ENCODE assay signal across 28 cellular contexts in the genomic region with DNA sequence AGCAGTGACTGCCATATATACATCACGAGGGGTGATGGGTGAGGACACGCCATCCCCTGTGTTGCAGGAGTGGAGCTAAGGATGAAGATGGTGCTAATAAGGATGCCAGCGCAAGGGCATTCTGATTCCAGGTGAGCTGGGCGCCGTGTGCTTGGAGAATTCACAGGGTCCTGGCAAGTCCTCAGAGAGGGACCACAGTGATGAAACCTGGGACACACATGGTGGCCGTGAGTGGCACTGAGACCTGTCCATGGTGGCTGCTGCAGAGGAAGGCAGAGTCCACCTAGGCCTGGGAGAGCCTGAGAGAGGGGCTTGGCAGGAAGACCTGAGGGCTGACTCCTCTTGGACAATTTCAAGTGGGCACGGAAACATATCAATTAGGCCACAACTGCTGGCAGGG.
"Had no signal": no experiment of that assay in that cellular context is flagged by ENCODE, and none has a peak within 500 bp of the region (broad histone marks: within the 10 kb centered on the region; RNA-seq: fewer than 3 reads in every experiment).

No MANE protein-coding gene starts in this region.

- H2AFZ ChIP-seq: neural progenitor cell had no signal

- H3K4me3 ChIP-seq: colonic mucosa, neural progenitor cell, ovary, smooth muscle cell, thyroid gland had no signal

- H3K9me3 ChIP-seq: colonic mucosa, ovary, thyroid gland had no signal

- H3K27me3 Mint-ChIP-seq: activated naive CD4-positive, alpha-beta T cell treated with anti-CD3 and anti-CD28 coated beads, Interleukin-2, amount 50 U/mL, for 24 hours; activated naive CD8-positive, alpha-beta T cell treated with anti-CD3 and anti-CD28 coated beads, Interleukin-2, amount 50 U/mL, for 24 hours; activated T-helper 17 cell treated with anti-CD3 and anti-CD28 coated beads, Interleukin-2, amount 50 U/mL, for 72 hours; naive thymus-derived CD8-positive, alpha-beta T cell; progenitor cell of endocrine pancreas; stimulated activated naive CD8-positive, alpha-beta T cell treated with anti-CD3 and anti-CD28 coated beads, Interleukin-15, amount 100 ng/mL, for 72 hours had no signal

- H3K4me3 Mint-ChIP-seq: activated naive CD4-positive, alpha-beta T cell treated with anti-CD3 and anti-CD28 coated beads, Interleukin-2, amount 50 U/mL, for 24 hours; activated naive CD8-positive, alpha-beta T cell treated with anti-CD3 and anti-CD28 coated beads, Interleukin-2, amount 50 U/mL, for 24 hours; activated T-cell treated with anti-CD3 and anti-CD28 coated beads, Interleukin-2, amount 50 U/mL, for 4 hours; activated T-helper 17 cell treated with anti-CD3 and anti-CD28 coated beads, Interleukin-2, amount 50 U/mL, for 72 hours; effector memory CD8-positive, alpha-beta T cell; memory B cell; naive thymus-derived CD8-positive, alpha-beta T cell; neural progenitor cell; stimulated activated memory B cell treated with anti-CD40 and anti-IgM and Interleukin-4, amounts not matched to agents 10 μg/mL and 1 μg/mL and 100 μg/mL, for 72 hours; stimulated activated naive CD8-positive, alpha-beta T cell treated with anti-CD3 and anti-CD28 coated beads, Interleukin-15, amount 100 ng/mL, for 72 hours had no signal

- FAIRE-seq: keratinocyte had no signal

- DNase-seq: activated CD4-positive, CD25-positive, alpha-beta regulatory T cell treated with anti-CD3 and anti-CD28 coated beads, Interleukin-2, amount 50 U/mL, for 72 hours; activated gamma-delta T cell treated with Interleukin-2 at 50 U/mL for 16 hours; activated naive CD8-positive, alpha-beta T cell treated with anti-CD3 and anti-CD28 coated beads, Interleukin-2, amount 50 U/mL, for 24 hours; activated T-cell treated with anti-CD3 and anti-CD28 coated beads, Interleukin-2, amount 50 U/mL, for 4 hours; amygdala; colonic mucosa; effector memory CD8-positive, alpha-beta T cell; erythroblast; hippocampal formation; left colon; midbrain; naive thymus-derived CD8-positive, alpha-beta T cell; ovary; stimulated activated CD4-positive, alpha-beta T cell treated with anti-CD3 and anti-CD28 coated beads, Interleukin-1b, Interleukin-23, amount 100 ng/mL, for 48 hours; stimulated activated CD4-positive, alpha-beta T cell treated with anti-CD3 and anti-CD28 coated beads, Interleukin-4, amount 100 ng/mL, for 4 hours; stimulated activated CD8-positive, alpha-beta memory T cell treated with anti-CD3 and anti-CD28 coated beads, Interleukin-4, amount 100 ng/mL, for 48 hours; stimulated activated naive CD8-positive, alpha-beta T cell treated with anti-CD3 and anti-CD28 coated beads, Interleukin-15, amount 100 ng/mL, for 72 hours; substantia nigra; T-helper 2 cell; thyroid gland had no signal

- H3K27ac ChIP-seq: colonic mucosa, neural progenitor cell, ovary, thyroid gland had no signal

- H3K4me1 ChIP-seq: colonic mucosa had no signal

- H3K4me2 ChIP-seq: neural progenitor cell, smooth muscle cell had no signal

- H3K36me3 ChIP-seq: colonic mucosa, neural progenitor cell, ovary, thyroid gland had no signal

- H3K9me3 Mint-ChIP-seq: activated naive CD4-positive, alpha-beta T cell treated with anti-CD3 and anti-CD28 coated beads, Interleukin-2, amount 50 U/mL, for 24 hours; activated naive CD8-positive, alpha-beta T cell treated with anti-CD3 and anti-CD28 coated beads, Interleukin-2, amount 50 U/mL, for 24 hours; activated T-cell treated with anti-CD3 and anti-CD28 coated beads, Interleukin-2, amount 50 U/mL, for 4 hours; activated T-helper 17 cell treated with anti-CD3 and anti-CD28 coated beads, Interleukin-2, amount 50 U/mL, for 72 hours; effector memory CD8-positive, alpha-beta T cell; memory B cell; stimulated activated naive CD8-positive, alpha-beta T cell treated with anti-CD3 and anti-CD28 coated beads, Interleukin-15, amount 100 ng/mL, for 72 hours had no signal

- H3K27ac Mint-ChIP-seq: activated naive CD4-positive, alpha-beta T cell treated with anti-CD3 and anti-CD28 coated beads, Interleukin-2, amount 50 U/mL, for 24 hours; activated naive CD8-positive, alpha-beta T cell treated with anti-CD3 and anti-CD28 coated beads, Interleukin-2, amount 50 U/mL, for 24 hours; activated T-helper 17 cell treated with anti-CD3 and anti-CD28 coated beads, Interleukin-2, amount 50 U/mL, for 72 hours; effector memory CD8-positive, alpha-beta T cell; memory B cell; naive thymus-derived CD8-positive, alpha-beta T cell; neural progenitor cell; progenitor cell of endocrine pancreas; stimulated activated memory B cell treated with anti-CD40 and anti-IgM and Interleukin-4, amounts not matched to agents 10 μg/mL and 1 μg/mL and 100 μg/mL, for 72 hours; stimulated activated naive CD8-positive, alpha-beta T cell treated with anti-CD3 and anti-CD28 coated beads, Interleukin-15, amount 100 ng/mL, for 72 hours had no signal

- H3K36me3 Mint-ChIP-seq: activated naive CD4-positive, alpha-beta T cell treated with anti-CD3 and anti-CD28 coated beads, Interleukin-2, amount 50 U/mL, for 24 hours; memory B cell had no signal

- ATAC-seq: activated naive CD8-positive, alpha-beta T cell treated with anti-CD3 and anti-CD28 coated beads, Interleukin-2, amount 50 U/mL, for 24 hours; activated T-cell treated with anti-CD3 and anti-CD28 coated beads, Interleukin-2, amount 50 U/mL, for 4 hours; activated T-helper 17 cell treated with anti-CD3 and anti-CD28 coated beads, Interleukin-2, amount 50 U/mL, for 72 hours; effector memory CD8-positive, alpha-beta T cell; left colon; naive thymus-derived CD8-positive, alpha-beta T cell; stimulated activated memory B cell treated with anti-CD40 and anti-IgM and Interleukin-4, amounts not matched to agents 10 μg/mL and 1 μg/mL and 100 μg/mL, for 72 hours; stimulated activated naive CD8-positive, alpha-beta T cell treated with anti-CD3 and anti-CD28 coated beads, Interleukin-15, amount 100 ng/mL, for 72 hours had no signal

- H3K27me3 ChIP-seq: colonic mucosa, ovary, thyroid gland had no signal

- H3K9ac ChIP-seq: neural progenitor cell had no signal
